9 cellular contexts compared by ENCODE assay signal in the genomic region with DNA sequence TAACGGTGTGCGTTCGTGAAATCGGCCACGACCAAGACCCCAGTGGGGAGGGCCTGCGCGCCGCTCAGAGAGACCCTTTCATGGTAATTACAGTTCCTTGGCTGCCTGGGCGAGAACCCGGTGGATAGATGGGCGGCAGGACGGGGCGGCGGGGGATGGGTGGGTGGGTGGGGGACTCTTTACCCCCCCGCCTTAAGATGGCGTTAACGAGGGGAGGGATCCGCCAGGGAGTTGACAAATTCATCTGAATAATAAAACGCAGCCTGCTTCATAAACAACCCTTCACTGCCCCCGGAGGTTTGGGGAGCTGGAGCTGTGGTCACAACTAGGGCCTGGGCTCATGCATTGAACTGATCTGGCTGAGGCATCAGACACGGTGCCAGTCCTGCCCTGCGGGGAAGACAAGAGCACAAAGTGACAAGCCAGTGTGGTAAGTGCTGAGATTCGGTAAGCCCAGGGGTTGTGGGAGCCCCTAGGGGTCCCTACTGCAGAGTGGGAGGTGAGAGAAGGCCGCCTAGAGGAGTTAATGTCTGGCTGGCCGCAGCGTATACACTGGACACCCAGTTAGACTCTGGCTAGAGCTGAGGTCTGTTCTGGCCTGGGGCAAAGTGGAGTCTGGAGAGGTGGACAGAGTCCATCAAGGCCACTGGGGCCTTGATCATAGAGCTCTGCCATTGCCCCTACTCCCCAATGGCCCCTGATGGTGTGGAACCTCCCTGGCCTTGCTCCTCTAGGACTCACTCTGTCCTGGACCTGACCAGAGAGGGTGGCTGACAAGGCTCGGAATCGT. TPM values are rescaled to one million over a fixed set of nuclear protein-coding genes. Genes with fewer than 3 reads are reported as not detected.
A peak's percentile ranks its signal among the peaks of the same experiment; 100 is the strongest.
DNase-seq lines count a peak whose midpoint lies in the region; ATAC-seq lines count a peak whose summit lies in the region.
"Had no signal": no experiment of that assay in that cellular context is flagged by ENCODE, and none has a peak within 500 bp of the region (broad histone marks: within the 10 kb centered on the region; RNA-seq: fewer than 3 reads in every experiment).

No MANE protein-coding gene starts in this region.

- H3K27me3 ChIP-seq in mononuclear cell (ENCODE audit: insufficient read depth, low read length) (peaks cover 25% of the 10 kb centered on the region), aorta (ENCODE audit: control insufficient read depth in 1 of 2, insufficient read depth in 2 of 2, low read length in 1 of 2) (no peaks in the 10 kb centered on the region)

- peaks cover 9% of the 10 kb centered on the region for H3K4me1 ChIP-seq in mononuclear cell (ENCODE audit: insufficient read depth, low read length)
- H3K4me1 ChIP-seq in aorta (ENCODE audit: control insufficient read depth in 1 of 2, insufficient read depth in 2 of 2, low read length in 2 of 2): no peaks in the 10 kb centered on the region

- H3K36me3 ChIP-seq in aorta (ENCODE audit: control insufficient read depth in 1 of 2, insufficient read depth in 2 of 2, low read length in 1 of 2): no peaks in the 10 kb centered on the region

- WGBS in aorta, 2 donors: 1 to 2% methylated on average over 28 of the region's 28 CpGs

- DNase-seq in ELF-1 (ENCODE audit: low read depth, low spot score): peak; percentile 52
- DNase-seq in NCI-H2196 treated with DMSO at 0.1 percent for 48 hours (lab: John Stamatoyannopoulos, UW; ENCODE audit: unreplicated experiment): peak; percentile 27
- peak; percentile 21 for DNase-seq in dermis blood vessel endothelial cell
- DNase-seq in aorta: no peak
- no peak for DNase-seq in stimulated activated CD4-positive, alpha-beta T cell treated with anti-CD3 and anti-CD28 coated beads, Interleukin-4, amount 100 ng/mL, for 4 hours
- DNase-seq in NCI-H2029 treated with DMSO at 0.1 percent for 48 hours (lab: John Stamatoyannopoulos, UW): no peak
- no peak for DNase-seq in epidermal melanocyte (ENCODE audit: insufficient read length, low spot score)

- intact Hi-C loops in aorta (cut with DNase I): loop anchor here in 1 of 2 donors (10.0 kb wide), 1 partner anchor 246 kb away; a partner anchor contains a TSS

- H3K4me3 ChIP-seq in mononuclear cell (ENCODE audit: low read length) (peak overlapping the region; percentile 47), aorta (ENCODE audit: low read length in 2 of 2) (peak overlapping the region; percentile 78 to 93)

- ATAC-seq in aorta (ENCODE audit: low FRiP score): peak; percentile 40

- H3K9me3 ChIP-seq in mononuclear cell (ENCODE audit: low read depth, low read length): no peaks in the 10 kb centered on the region
- no peaks in the 10 kb centered on the region for H3K9me3 ChIP-seq in aorta (ENCODE audit: control insufficient read depth, low read length)

- H3K27ac ChIP-seq in aorta (ENCODE audit: low read depth in 1 of 2, low read length in 2 of 2): peak overlapping the region; percentile 82 to 92

RNA-seq across cellular contexts. Expression of a gene that starts 0.8 kb away (rescaled TPM):
- total RNA-seq in dermis blood vessel endothelial cell (6.8 and 11.5 TPM in 2 replicates), mononuclear cell (5.8 TPM), aorta (10 to 100 TPM; 46.3 to 68.1 TPM)
- 10 to 100 TPM; 22.8 to 33.6 TPM for polyA plus RNA-seq in aorta

RNA-seq across cellular contexts. Expression of a gene that starts 19.5 kb away (rescaled TPM):
- total RNA-seq in dermis blood vessel endothelial cell: not detected in 2 replicates
- 0.94 TPM for total RNA-seq in mononuclear cell
- total RNA-seq in aorta: under 1 TPM in 1 of 2 donors, not detected in 1; 0.93 TPM
- under 1 TPM in 1 of 2 donors, not detected in 1; 0.41 TPM for polyA plus RNA-seq in aorta
- total RNA-seq: NCI-H460 had no signal

Comparison
In these comparisons a context has a peak if more than half of its experiments do, and no peak if none do; other contexts are left out.
1. DNase-seq: peak in ELF-1 (single experiment), NCI-H2196 treated with DMSO at 0.1 percent for 48 hours (single experiment) and dermis blood vessel endothelial cell (single experiment); none in aorta (0 of 2), stimulated activated CD4-positive, alpha-beta T cell treated with anti-CD3 and anti-CD28 coated beads, Interleukin-4, amount 100 ng/mL, for 4 hours (0 of 2), NCI-H2029 treated with DMSO at 0.1 percent for 48 hours (single experiment) and epidermal melanocyte (single experiment).